ENCODE assay signal across 8 cellular contexts in genomic region chr2:38601463-38602135, GRCh38. TPM values are rescaled to one million over a fixed set of nuclear protein-coding genes. Genes with fewer than 3 reads are reported as not detected.
DNase-seq lines count a peak whose midpoint lies in the region; ATAC-seq and TF ChIP-seq lines count a peak whose summit lies in the region.

No MANE protein-coding gene starts in this region.

- H3K9ac ChIP-seq in DND-41 (ENCODE audit: low read depth, low read length) (peak overlapping the region; percentile 96), smooth muscle cell (ENCODE audit: low read depth) (peak overlapping the region; percentile 94)

- no peaks in the 10 kb centered on the region for H3K27me3 ChIP-seq in DND-41 (ENCODE audit: insufficient read depth, low read length, poor library complexity)
- H3K27me3 ChIP-seq in smooth muscle cell (ENCODE audit: low read depth), result no peaks in the 10 kb centered on the region

- no peaks in the 10 kb centered on the region for H3K9me3 Mint-ChIP-seq in activated T-helper 2 cell treated with anti-CD3 and anti-CD28 coated beads, Interferon-gamma antibody, Interleukin-2, Interleukin-4, amounts not matched to agents 10 μg/mL and 5 μg/mL and 100 μg/mL, durations not matched to agents 14 hours and 24 hours and 36 hours

- H3K36me3 ChIP-seq in DND-41 (ENCODE audit: insufficient read depth, low read length), result peaks cover 7% of the 10 kb centered on the region; the same call in 1 of the 2 replicates
- H3K36me3 ChIP-seq in smooth muscle cell (ENCODE audit: low read depth), result no peaks in the 10 kb centered on the region

- H3K4me2 ChIP-seq in DND-41 (ENCODE audit: insufficient read depth, low read length) (peak overlapping the region; percentile 82), smooth muscle cell (peak overlapping the region; percentile 94)

- peak overlapping the region; percentile 90 for H3K4me3 Mint-ChIP-seq in activated T-helper 2 cell treated with anti-CD3 and anti-CD28 coated beads, Interferon-gamma antibody, Interleukin-2, Interleukin-4, amounts not matched to agents 10 μg/mL and 5 μg/mL and 100 μg/mL, durations not matched to agents 14 hours and 24 hours and 36 hours (ENCODE audit: low read depth)

- H3F3A ChIP-seq in smooth muscle cell (ENCODE audit: low read depth), result no peaks in the 10 kb centered on the region

- peak overlapping the region; percentile 83 for H3K27ac Mint-ChIP-seq in activated T-helper 2 cell treated with anti-CD3 and anti-CD28 coated beads, Interferon-gamma antibody, Interleukin-2, Interleukin-4, amounts not matched to agents 10 μg/mL and 5 μg/mL and 100 μg/mL, durations not matched to agents 14 hours and 24 hours and 36 hours

- under 1% methylated on average over 25 of the region's 25 CpGs for WGBS in smooth muscle cell (ENCODE audit: low lambda C conversion rate)

- ATAC-seq in DND-41 (ENCODE audit: insufficient read depth, low read depth) (peak; percentile 0; the same call in 1 of the 3 replicates), HG03521 (IDR thresholded peaks at IDR 0.05; ENCODE audit: unreplicated experiment) (peak; percentile 3)

- H4K20me1 ChIP-seq in DND-41 (ENCODE audit: insufficient read depth, low read length), result peaks cover 36% of the 10 kb centered on the region
- peaks cover 54% of the 10 kb centered on the region for H4K20me1 ChIP-seq in smooth muscle cell (ENCODE audit: low read depth)

- DNase-seq in DND-41 (no peak), smooth muscle cell (lab: John Stamatoyannopoulos, UW; ENCODE audit: unreplicated experiment) (no peak), NCI-H1436 (lab: John Stamatoyannopoulos, UW) (no peak), epidermal melanocyte (ENCODE audit: insufficient read length, low spot score) (no peak), GF-D8 (lab: John Stamatoyannopoulos, UW) (no peak)
- DNase-seq in activated T-helper 2 cell treated with anti-CD3 and anti-CD28 coated beads, Interferon-gamma antibody, Interleukin-2, Interleukin-4, amounts not matched to agents 10 μg/mL and 5 μg/mL and 100 μg/mL, durations not matched to agents 14 hours and 24 hours and 36 hours (ENCODE audit: low spot score), result no peak

- peaks cover 62% of the 10 kb centered on the region for H3K4me1 Mint-ChIP-seq in activated T-helper 2 cell treated with anti-CD3 and anti-CD28 coated beads, Interferon-gamma antibody, Interleukin-2, Interleukin-4, amounts not matched to agents 10 μg/mL and 5 μg/mL and 100 μg/mL, durations not matched to agents 14 hours and 24 hours and 36 hours (ENCODE audit: low read depth)

- peaks cover 47% of the 10 kb centered on the region for H3K4me1 ChIP-seq in DND-41 (ENCODE audit: insufficient read depth, low read length)
- peaks cover 34% of the 10 kb centered on the region for H3K4me1 ChIP-seq in smooth muscle cell (ENCODE audit: low read depth)

- intact Hi-C loops in activated T-helper 2 cell treated with anti-CD3 and anti-CD28 coated beads, Interferon-gamma antibody, Interleukin-2, Interleukin-4, amounts not matched to agents 10 μg/mL and 5 μg/mL and 100 μg/mL, durations not matched to agents 14 hours and 24 hours and 36 hours (cut with micrococcal nuclease), result no loop called here

- TF ChIP-seq CTCF in DND-41 (IDR thresholded peaks at IDR 0.05; ENCODE audit: borderline replicate concordance, extremely low read depth, low read length, poor library complexity, severe bottlenecking), result no peak
- no peak for TF ChIP-seq CTCF in smooth muscle cell (IDR thresholded peaks at IDR 0.05; ENCODE audit: borderline replicate concordance, insufficient read depth, poor library complexity, severe bottlenecking)

- H3K27me3 Mint-ChIP-seq in activated T-helper 2 cell treated with anti-CD3 and anti-CD28 coated beads, Interferon-gamma antibody, Interleukin-2, Interleukin-4, amounts not matched to agents 10 μg/mL and 5 μg/mL and 100 μg/mL, durations not matched to agents 14 hours and 24 hours and 36 hours (ENCODE audit: low read depth), result no peaks in the 10 kb centered on the region

- peaks cover 33% of the 10 kb centered on the region for H3K36me3 Mint-ChIP-seq in activated T-helper 2 cell treated with anti-CD3 and anti-CD28 coated beads, Interferon-gamma antibody, Interleukin-2, Interleukin-4, amounts not matched to agents 10 μg/mL and 5 μg/mL and 100 μg/mL, durations not matched to agents 14 hours and 24 hours and 36 hours (ENCODE audit: low read depth)

- H3K4me3 ChIP-seq in DND-41 (ENCODE audit: low read depth in 1 of 2, low read length in 2 of 2) (peak overlapping the region; percentile 87 to 94), iPS-11a (ENCODE audit: low read depth, low read length) (peak overlapping the region; percentile 81), smooth muscle cell (peak overlapping the region; percentile 98)

- H3K79me2 ChIP-seq in DND-41 (ENCODE audit: insufficient read depth, low read length) (peaks cover 62% of the 10 kb centered on the region), smooth muscle cell (ENCODE audit: low read depth) (peaks cover 59% of the 10 kb centered on the region)

- H3K27ac ChIP-seq in DND-41 (ENCODE audit: low read length) (peak overlapping the region; percentile 94), smooth muscle cell (ENCODE audit: low read depth) (peak overlapping the region; percentile 91)

- H2AFZ ChIP-seq in DND-41 (ENCODE audit: low read depth, low read length), result peak overlapping the region; percentile 83
- H2AFZ ChIP-seq in smooth muscle cell (ENCODE audit: low read depth), result peak overlapping the region; percentile 71

- H3K9me3 ChIP-seq in DND-41 (ENCODE audit: insufficient read depth, low read length, severe bottlenecking) (no peaks in the 10 kb centered on the region), smooth muscle cell (replicated peaks; ENCODE audit: low read depth) (no peaks in the 10 kb centered on the region)

RNA-seq across cellular contexts. Expression of gene HNRNPLL, which starts 1.1 kb away (rescaled TPM):
- total RNA-seq in activated T-helper 2 cell treated with anti-CD3 and anti-CD28 coated beads, Interferon-gamma antibody, Interleukin-2, Interleukin-4, amounts not matched to agents 10 μg/mL and 5 μg/mL and 100 μg/mL, durations not matched to agents 14 hours and 24 hours and 36 hours, result 65.7 and 67.7 TPM in 2 replicates
- total RNA-seq in smooth muscle cell, result 37.4 and 57.1 TPM in 2 replicates
- polyA plus RNA-seq in smooth muscle cell, result 40.2 and 42.8 TPM in 2 replicates
